In genomic region chr5:62727184-62727583, GRCh38 we compare ENCODE assay signal across 36 cellular contexts.
DNase-seq lines count a peak whose midpoint lies in the region; ATAC-seq, FAIRE-seq and TF ChIP-seq lines count a peak whose summit lies in the region.
"Had no signal": no experiment of that assay in that cellular context is flagged by ENCODE, and none has a peak within 500 bp of the region (broad histone marks: within the 10 kb centered on the region; RNA-seq: fewer than 3 reads in every experiment).

No MANE protein-coding gene starts in this region.

- H3K27me3 Mint-ChIP-seq in glutamatergic neuron (ENCODE audit: unreplicated experiment), result peaks cover 2% of the 10 kb centered on the region
- H3K27me3 Mint-ChIP-seq: CD4-positive, alpha-beta T cell had no signal

- POLR2A ChIA-PET in HepG2 (lab: Yijun Ruan, JAX), result no interaction called here
- POLR2A ChIA-PET in A549 (lab: Yijun Ruan, JAX), result no interaction called here
- POLR2A ChIA-PET in IMR-90 (lab: Charles Lee; ENCODE audit: unreplicated experiment), result no interaction called here
- POLR2A ChIA-PET in K562 (lab: Yijun Ruan, JAX), result interaction anchor here (1.5 to 1.6 kb wide), 2 partner anchors 9 to 12 kb away, joined by 3 to 4 read pairs; no protein-coding TSS in a partner anchor

- TF ChIP-seq CTCF in HepG2 (CRISPR knock-in tag; IDR thresholded peaks at IDR 0.05), result no peak
- TF ChIP-seq CTCF in right lobe of liver (IDR thresholded peaks at IDR 0.05), result no peak
- TF ChIP-seq CTCF in A549 (IDR thresholded peaks at IDR 0.05), result no peak
- TF ChIP-seq CTCF in IMR-90 (conservative IDR thresholded peaks at IDR 0.05; ENCODE audit: low read depth, low read length), result no peak
- TF ChIP-seq CTCF in K562 (IDR thresholded peaks at IDR 0.05 in 2 of 3, conservative IDR thresholded peaks at IDR 0.05 in 1 of 3; ENCODE audit: insufficient read depth in 2 of 3, low read depth in 1 of 3, low read length in 3 of 3), result no peak
- TF ChIP-seq CTCF in glutamatergic neuron (IDR thresholded peaks at IDR 0.05; ENCODE audit: partially characterized antibody, unreplicated experiment), result no peak

- H3K79me2 ChIP-seq in HepG2 (ENCODE audit: insufficient read depth, low read length) (no peaks in the 10 kb centered on the region), K562 (ENCODE audit: control insufficient read depth, insufficient read depth, low read length) (no peaks in the 10 kb centered on the region)

- CTCF ChIA-PET in HepG2 (lab: Yijun Ruan, JAX; ENCODE audit: low intra/inter-chr PET ratio, low total read pairs) (no interaction called here), A549 (lab: Yijun Ruan, JAX) (interaction anchor here (0.5 to 1.0 kb wide), 2 partner anchors 8 to 284 kb away, joined by 4 read pairs; no protein-coding TSS in a partner anchor), IMR-90 (lab: Yijun Ruan, JAX) (no interaction called here), K562 (lab: Yijun Ruan, JAX; ENCODE audit: low intra/inter-chr PET ratio) (no interaction called here)

- no peaks in the 10 kb centered on the region for H3K9me1 ChIP-seq in IMR-90 (ENCODE audit: insufficient read depth, low read length)
- no peaks in the 10 kb centered on the region for H3K9me1 ChIP-seq in K562 (ENCODE audit: control insufficient read depth, insufficient read depth, low read length)

- H3K4me2 ChIP-seq in HepG2 (ENCODE audit: low read depth, low read length), result no peak overlapping the region
- no peak overlapping the region for H3K4me2 ChIP-seq in A549
- H3K4me2 ChIP-seq in IMR-90 (ENCODE audit: low read depth, low read length), result no peak overlapping the region
- no peak overlapping the region for H3K4me2 ChIP-seq in K562 (ENCODE audit: insufficient read depth, low read length)
- H3K4me2 ChIP-seq: BLaER1; BLaER1 treated with 17β-estradiol and CSF1 and Interleukin-3, amounts not matched to agents 10 nM and 100 nM had no signal

- no peaks in the 10 kb centered on the region for H3K36me3 Mint-ChIP-seq in glutamatergic neuron (ENCODE audit: unreplicated experiment)
- H3K36me3 Mint-ChIP-seq: CD14-positive monocyte; CD4-positive, alpha-beta memory T cell; CD4-positive, CD25-positive, alpha-beta regulatory T cell; CD8-positive, alpha-beta memory T cell; CD8-positive, alpha-beta T cell had no signal

- in situ Hi-C loops in HepG2 (cut with HindIII; ENCODE audit: extremely low pct_ligation_motif_present, low pct_unique_long_range_greater_than_20kb) (no loop called here), IMR-90 (cut with MboI; ENCODE audit: low sequenced_read_pairs) (no loop called here), K562 (cut with MboI) (no loop called here)

- no peaks in the 10 kb centered on the region for H3K27me3 ChIP-seq in HepG2 (ENCODE audit: control insufficient read depth in 1 of 2, insufficient read depth in 2 of 2, low read length in 2 of 2)
- no peaks in the 10 kb centered on the region for H3K27me3 ChIP-seq in right lobe of liver
- H3K27me3 ChIP-seq in IMR-90 (ENCODE audit: control insufficient read depth, insufficient read depth, low read length), result no peaks in the 10 kb centered on the region
- H3K27me3 ChIP-seq in K562 (ENCODE audit: control insufficient read depth in 2 of 2, insufficient read depth in 2 of 2, low read length in 2 of 2), result no peaks in the 10 kb centered on the region
- H3K27me3 ChIP-seq: BLaER1; BLaER1 treated with 17β-estradiol and CSF1 and Interleukin-3, amounts not matched to agents 10 nM and 100 nM had no signal

- H2BK5ac ChIP-seq in IMR-90 (ENCODE audit: low read depth, low read length, poor library complexity, severe bottlenecking), result no peak overlapping the region

- no peak overlapping the region for H3K56ac ChIP-seq in IMR-90 (ENCODE audit: extremely low read depth, insufficient read depth, low read length)

- H3K27ac Mint-ChIP-seq in glutamatergic neuron (ENCODE audit: unreplicated experiment), result no peak overlapping the region
- H3K27ac Mint-ChIP-seq: B cell; CD14-positive monocyte; CD4-positive, alpha-beta memory T cell; CD4-positive, alpha-beta T cell; CD4-positive, CD25-positive, alpha-beta regulatory T cell; CD8-positive, alpha-beta memory T cell; CD8-positive, alpha-beta T cell had no signal

- no peaks in the 10 kb centered on the region for H3K79me1 ChIP-seq in IMR-90 (ENCODE audit: low read depth in 1 of 2, low read length in 2 of 2)

- H3K4me3 ChIP-seq in HepG2 (replicated peaks in 1 of 3; ENCODE audit: insufficient read depth in 1 of 3, low read depth in 2 of 3, low read length in 3 of 3) (no peak overlapping the region), right lobe of liver (no peak overlapping the region), A549 (no peak overlapping the region), IMR-90 (ENCODE audit: insufficient read depth, low read depth, low read length) (no peak overlapping the region), K562 (no peak overlapping the region)
- H3K4me3 ChIP-seq: BLaER1; BLaER1 treated with 17β-estradiol and CSF1 and Interleukin-3, amounts not matched to agents 10 nM and 100 nM had no signal

- H3K4me3 Mint-ChIP-seq in glutamatergic neuron (ENCODE audit: unreplicated experiment), result no peak overlapping the region
- H3K4me3 Mint-ChIP-seq: B cell; CD14-positive monocyte; CD4-positive, alpha-beta memory T cell; CD4-positive, alpha-beta T cell; CD4-positive, CD25-positive, alpha-beta regulatory T cell; CD8-positive, alpha-beta memory T cell; CD8-positive, alpha-beta T cell had no signal

- H4K91ac ChIP-seq in IMR-90 (ENCODE audit: insufficient read depth, low read depth, low read length), result no peak overlapping the region

- H3K4ac ChIP-seq in IMR-90 (ENCODE audit: low read depth, low read length), result no peak overlapping the region

- no peaks in the 10 kb centered on the region for H3K4me1 ChIP-seq in HepG2 (ENCODE audit: insufficient read depth, low read length)
- H3K4me1 ChIP-seq in right lobe of liver, result no peaks in the 10 kb centered on the region
- no peaks in the 10 kb centered on the region for H3K4me1 ChIP-seq in A549
- H3K4me1 ChIP-seq in IMR-90 (ENCODE audit: control insufficient read depth, insufficient read depth, low read length), result no peaks in the 10 kb centered on the region
- no peaks in the 10 kb centered on the region for H3K4me1 ChIP-seq in K562 (replicated peaks in 1 of 2; ENCODE audit: control insufficient read depth in 2 of 2, insufficient read depth in 2 of 2, low read length in 2 of 2)
- H3K4me1 ChIP-seq: BE2C, BLaER1, Caco-2 had no signal

- no peak for DNase-seq in HepG2 (ENCODE audit: low spot score)
- DNase-seq in right lobe of liver, result no peak
- DNase-seq in A549 (ENCODE audit: low read depth in 1 of 2, low spot score in 1 of 2), result no peak
- no peak for DNase-seq in IMR-90
- DNase-seq in K562 (ENCODE audit: extremely low read depth in 1 of 4, low spot score in 3 of 4), result no peak
- no peak for DNase-seq in glutamatergic neuron
- no peak for DNase-seq in NCI-H446 (lab: John Stamatoyannopoulos, UW)
- DNase-seq: 8988T; ACHN; AML-193; BE2C; C1 segment of cervical spinal cord; Caco-2; Calu3; CD4-positive, alpha-beta memory T cell; CD4-positive, alpha-beta T cell; CD4-positive, CD25-positive, alpha-beta regulatory T cell; CD8-positive, alpha-beta memory T cell; CD8-positive, alpha-beta T cell; COR-L47; DMS 273 treated with DMSO at 0.1 percent for 48 hours; DMS153; DMS53; DMS79; DMS79 treated with DMSO at 0.1 percent for 48 hours; DND-41; EL had no signal

- H3K27ac ChIP-seq in HepG2 (ENCODE audit: extremely low read length, insufficient read depth, low read length) (no peak overlapping the region), right lobe of liver (no peak overlapping the region), A549 (no peak overlapping the region), IMR-90 (ENCODE audit: insufficient read depth, low read length) (no peak overlapping the region), K562 (ENCODE audit: extremely low read depth, low read depth, low read length) (no peak overlapping the region)
- H3K27ac ChIP-seq: 22Rv1; BLaER1; BLaER1 treated with 17β-estradiol and CSF1 and Interleukin-3, amounts not matched to agents 10 nM and 100 nM; C4-2B had no signal

- no peak overlapping the region for H2BK15ac ChIP-seq in IMR-90 (ENCODE audit: low read depth, low read length)

- no peaks in the 10 kb centered on the region for H3K4me1 Mint-ChIP-seq in glutamatergic neuron (ENCODE audit: low read depth, unreplicated experiment)
- H3K4me1 Mint-ChIP-seq: B cell; CD4-positive, alpha-beta memory T cell; CD4-positive, CD25-positive, alpha-beta regulatory T cell; CD8-positive, alpha-beta memory T cell had no signal

- H3K9me3 ChIP-seq in HepG2 (ENCODE audit: low read length) (no peaks in the 10 kb centered on the region), right lobe of liver (no peaks in the 10 kb centered on the region), A549 (no peaks in the 10 kb centered on the region), IMR-90 (ENCODE audit: control insufficient read depth, insufficient read depth, low read length) (no peaks in the 10 kb centered on the region), K562 (replicated peaks; ENCODE audit: control insufficient read depth, insufficient read depth, low read depth, low read length) (no peaks in the 10 kb centered on the region)
- H3K9me3 ChIP-seq: Caco-2 had no signal

- no peak for ATAC-seq in HepG2
- ATAC-seq in right lobe of liver, result no peak
- ATAC-seq in A549, result no peak
- no peak for ATAC-seq in IMR-90 (ENCODE audit: low read depth)
- ATAC-seq in K562, result no peak
- no peak for ATAC-seq in HG03342 (IDR thresholded peaks at IDR 0.05; ENCODE audit: unreplicated experiment)
- ATAC-seq: CD8-positive, alpha-beta T cell had no signal

- no peak overlapping the region for H4K5ac ChIP-seq in IMR-90 (ENCODE audit: low read depth, low read length)

- H2AFZ ChIP-seq in HepG2 (ENCODE audit: low read length) (no peak overlapping the region), IMR-90 (replicated peaks; ENCODE audit: low read length, poor library complexity) (no peak overlapping the region), K562 (ENCODE audit: low read depth, low read length) (no peak overlapping the region)

- no peak overlapping the region for H3K18ac ChIP-seq in IMR-90 (ENCODE audit: low read depth, low read length)

- H2BK120ac ChIP-seq in IMR-90 (ENCODE audit: low read depth, low read length), result no peak overlapping the region

- H3K9ac ChIP-seq in HepG2 (ENCODE audit: insufficient read depth, low read depth, low read length), result no peak overlapping the region
- H3K9ac ChIP-seq in IMR-90 (ENCODE audit: low read depth, low read length), result no peak overlapping the region
- H3K9ac ChIP-seq in K562 (ENCODE audit: insufficient read depth in 1 of 2, low read depth in 2 of 2, low read length in 2 of 2), result no peak overlapping the region
- H3K9ac ChIP-seq: BLaER1; BLaER1 treated with 17β-estradiol and CSF1 and Interleukin-3, amounts not matched to agents 10 nM and 100 nM had no signal

- no peak for TF ChIP-seq RAD21 in HepG2 (CRISPR knock-in tag; IDR thresholded peaks at IDR 0.05)
- no peak for TF ChIP-seq RAD21 in A549 (conservative IDR thresholded peaks at IDR 0.05 in 1 of 2, IDR thresholded peaks at IDR 0.05 in 1 of 2)
- no peak for TF ChIP-seq RAD21 in IMR-90 (IDR thresholded peaks at IDR 0.05; ENCODE audit: low read length)
- no peak for TF ChIP-seq RAD21 in K562 (CRISPR knock-in tag; conservative IDR thresholded peaks at IDR 0.05 in 1 of 2, IDR thresholded peaks at IDR 0.05 in 1 of 2)

- no peak overlapping the region for H2AK5ac ChIP-seq in IMR-90 (ENCODE audit: low read depth, low read length)

- H3K14ac ChIP-seq in IMR-90 (replicated peaks; ENCODE audit: low read depth, low read length), result no peak overlapping the region

- no peak for FAIRE-seq in HepG2 (lab: Jason Lieb, UNC)
- no peak for FAIRE-seq in A549 (lab: Jason Lieb, UNC)
- no peak for FAIRE-seq in K562 (lab: Jason Lieb, UNC)
- FAIRE-seq: A204.1, D721Med had no signal

- H2AK9ac ChIP-seq in IMR-90 (replicated peaks; ENCODE audit: low read depth, low read length, poor library complexity), result no peak overlapping the region

- H3K36me3 ChIP-seq in HepG2 (replicated peaks in 1 of 2; ENCODE audit: control insufficient read depth in 1 of 2, insufficient read depth in 2 of 2, low read length in 2 of 2) (no peaks in the 10 kb centered on the region), right lobe of liver (no peaks in the 10 kb centered on the region), IMR-90 (ENCODE audit: control insufficient read depth, insufficient read depth, low read length) (no peaks in the 10 kb centered on the region), K562 (ENCODE audit: control insufficient read depth, insufficient read depth, low read length) (no peaks in the 10 kb centered on the region)
- H3K36me3 ChIP-seq: BE2C; BLaER1; BLaER1 treated with 17β-estradiol and CSF1 and Interleukin-3, amounts not matched to agents 10 nM and 100 nM had no signal

- BruUV-seq in HepG2 (replicated peaks; lab: Mats Ljungman, UMichigan) (no TSS peak), IMR-90 (replicated peaks; lab: Mats Ljungman, UMichigan) (no TSS peak), K562 (replicated peaks; lab: Mats Ljungman, UMichigan) (no TSS peak)

- H4K20me1 ChIP-seq in HepG2 (ENCODE audit: insufficient read depth, low read length), result no peaks in the 10 kb centered on the region
- no peaks in the 10 kb centered on the region for H4K20me1 ChIP-seq in IMR-90 (ENCODE audit: insufficient read depth, low read length)
- H4K20me1 ChIP-seq in K562 (replicated peaks; ENCODE audit: control insufficient read depth, insufficient read depth, low read length), result no peaks in the 10 kb centered on the region
- H4K20me1 ChIP-seq: BLaER1; BLaER1 treated with 17β-estradiol and CSF1 and Interleukin-3, amounts not matched to agents 10 nM and 100 nM had no signal

- no peak overlapping the region for H2BK20ac ChIP-seq in IMR-90 (ENCODE audit: low read depth, low read length)

- H4K8ac ChIP-seq in IMR-90 (ENCODE audit: low read depth in 2 of 2, low read length in 2 of 2), result no peak overlapping the region

- TF ChIP-seq POLR2A in HepG2 (IDR thresholded peaks at IDR 0.05; ENCODE audit: insufficient read depth in 1 of 2, low read depth in 2 of 2, low read length in 2 of 2) (no peak), right lobe of liver (IDR thresholded peaks at IDR 0.05) (no peak), A549 (IDR thresholded peaks at IDR 0.05; ENCODE audit: low read length) (no peak), IMR-90 (IDR thresholded peaks at IDR 0.05; ENCODE audit: low read depth, low read length) (no peak), K562 (conservative IDR thresholded peaks at IDR 0.05) (no peak)

- H3K23ac ChIP-seq in IMR-90 (ENCODE audit: low read depth, low read length), result no peak overlapping the region

- no peak for TF ChIP-seq EP300 in HepG2 (IDR thresholded peaks at IDR 0.05; ENCODE audit: low read depth in 2 of 2, low read length in 2 of 2)
- no peak for TF ChIP-seq EP300 in HepG2 (CRISPR knock-in tag; IDR thresholded peaks at IDR 0.05; ENCODE audit: borderline replicate concordance)
- no peak for TF ChIP-seq EP300 in A549 (IDR thresholded peaks at IDR 0.05)
- no peak for TF ChIP-seq EP300 in K562 (IDR thresholded peaks at IDR 0.05; ENCODE audit: low read length)

- no peaks in the 10 kb centered on the region for H3K9me3 Mint-ChIP-seq in glutamatergic neuron (ENCODE audit: unreplicated experiment)
- H3K9me3 Mint-ChIP-seq: CD14-positive monocyte; CD4-positive, alpha-beta T cell; CD8-positive, alpha-beta memory T cell had no signal

- dilution Hi-C loops in IMR-90 (cut with HindIII; ENCODE audit: low sequenced_read_pairs, unreplicated experiment), result no loop called here

- WGBS in HepG2 (ENCODE audit: low lambda C conversion rate), result 33% methylated on average over 3 of the region's 3 CpGs
- 93% methylated on average over 3 of the region's 3 CpGs for WGBS in right lobe of liver (ENCODE audit: insufficient coverage, low coverage, low lambda C conversion rate, missing lambda C conversion rate)
- 60% methylated on average over 3 of the region's 3 CpGs for WGBS in A549 (ENCODE audit: missing lambda C conversion rate)
- no CpG with 5 or more reads among the region's 3 CpGs for WGBS in IMR-90 (ENCODE audit: extremely low coverage in 2 of 2, insufficient read length in 1 of 2), 2 experiments
- 0% methylated on average over 3 of the region's 3 CpGs for WGBS in K562 (ENCODE audit: insufficient coverage, low coverage, missing lambda C conversion rate)

- intact Hi-C loops in HepG2 (cut with micrococcal nuclease; ENCODE audit: unreplicated experiment) (loop anchor here (10.0 kb wide), 1 partner anchor 62 kb away; no protein-coding TSS in a partner anchor), right lobe of liver (cut with DNase I) (no loop called here), IMR-90 (cut with micrococcal nuclease) (no loop called here), K562 (cut with micrococcal nuclease) (no loop called here)

Comparison
In these comparisons a context has a peak if more than half of its experiments do, and no peak if none do; other contexts are left out.
1. Of the 241 proteins assayed by ChIP-seq in both HepG2 and K562: peak only in HepG2: none; only in K562: MAFG; in both: MAFF and MAFK; in neither: 238.